ENCODE assay signal across 9 cellular contexts in genomic region chr1:119987112-119987511, GRCh38.
A peak's percentile ranks its signal among the peaks of the same experiment; 100 is the strongest.
DNase-seq lines count a peak whose midpoint lies in the region; ATAC-seq and TF ChIP-seq lines count a peak whose summit lies in the region.
"Had no signal": no experiment of that assay in that cellular context is flagged by ENCODE, and none has a peak within 500 bp of the region (broad histone marks: within the 10 kb centered on the region; RNA-seq: fewer than 3 reads in every experiment).

No MANE protein-coding gene starts in this region.

- TF ChIP-seq POLR2A in thyroid gland (IDR thresholded peaks at IDR 0.05), result no peak

- H3K27ac Mint-ChIP-seq in activated CD4-positive, alpha-beta T cell treated with anti-CD3 and anti-CD28 coated beads, Interleukin-2, amount 10 ng/mL, durations not matched to agents 24 days and 14 days, result peak overlapping the region; percentile 58
- peak overlapping the region; percentile 84 for H3K27ac Mint-ChIP-seq in activated naive CD8-positive, alpha-beta T cell
- no peak overlapping the region for H3K27ac Mint-ChIP-seq in WTC11

- DNase-seq in activated CD4-positive, alpha-beta T cell treated with anti-CD3 and anti-CD28 coated beads, Interleukin-2, amount 10 ng/mL, durations not matched to agents 24 days and 14 days, result no peak
- DNase-seq in activated CD4-positive, alpha-beta T cell treated with anti-CD3 and anti-CD28 coated beads, Interleukin-2, amount 50 U/mL, for 48 hours, result no peak
- no peak for DNase-seq in right cardiac atrium
- DNase-seq in thyroid gland, result no peak
- no peak for DNase-seq in WTC11 (ENCODE audit: low spot score)
- no peak for DNase-seq in SHP77 treated with DMSO at 0.1 percent for 48 hours (lab: John Stamatoyannopoulos, UW)

- H3K4me1 Mint-ChIP-seq in activated CD4-positive, alpha-beta T cell treated with anti-CD3 and anti-CD28 coated beads, Interleukin-2, amount 10 ng/mL, durations not matched to agents 24 days and 14 days, result peaks cover 43% of the 10 kb centered on the region
- peaks cover 40% of the 10 kb centered on the region for H3K4me1 Mint-ChIP-seq in activated naive CD8-positive, alpha-beta T cell (ENCODE audit: low read depth)
- no peaks in the 10 kb centered on the region; the same call in 1 of the 2 replicates for H3K4me1 Mint-ChIP-seq in WTC11

- ATAC-seq in right cardiac atrium (peak; percentile 81 to 86), HG03039 (IDR thresholded peaks at IDR 0.05; ENCODE audit: unreplicated experiment) (no peak), WTC11 (no peak)

- no peak overlapping the region for H3K27ac ChIP-seq in right cardiac atrium (ENCODE audit: low read length)
- H3K27ac ChIP-seq in thyroid gland, result peak overlapping the region in 2 of 3 donors; percentile 1 to 15
- H3K27ac ChIP-seq: C4-2B had no signal

- peaks cover 3% of the 10 kb centered on the region for H3K4me1 ChIP-seq in right cardiac atrium (ENCODE audit: control insufficient read depth, insufficient read depth, low read length)
- H3K4me1 ChIP-seq in thyroid gland, result peaks cover 5 to 23% of the 10 kb centered on the region in 2 donors

- intact Hi-C loops in activated CD4-positive, alpha-beta T cell treated with anti-CD3 and anti-CD28 coated beads, Interleukin-2, amount 10 ng/mL, durations not matched to agents 24 days and 14 days (cut with micrococcal nuclease), result loop anchor here (5.0 kb wide), 1 partner anchor 35 kb away; no protein-coding TSS in a partner anchor
- intact Hi-C loops in right cardiac atrium (cut with DNase I), result no loop called here
- intact Hi-C loops in thyroid gland (cut with DNase I), result no loop called here

- CTCF ChIA-PET in WTC11 (lab: Charles Lee), result interaction anchor here (1.1 kb wide), 1 partner anchor 19 kb away, joined by 3 read pairs; no protein-coding TSS in a partner anchor

- 55% methylated on average over 2 of the region's 2 CpGs for WGBS in right cardiac atrium
- 88 to 94% methylated on average over 2 of the region's 2 CpGs for WGBS in thyroid gland, 2 donors

- TF ChIP-seq CTCF in thyroid gland (IDR thresholded peaks at IDR 0.05) (no peak), WTC11 (IDR thresholded peaks at IDR 0.05) (no peak)

- peak overlapping the region; percentile 24 for H3K4me3 Mint-ChIP-seq in activated CD4-positive, alpha-beta T cell treated with anti-CD3 and anti-CD28 coated beads, Interleukin-2, amount 10 ng/mL, durations not matched to agents 24 days and 14 days
- H3K4me3 Mint-ChIP-seq in activated naive CD8-positive, alpha-beta T cell, result peak overlapping the region; percentile 57
- no peak overlapping the region for H3K4me3 Mint-ChIP-seq in WTC11

- H3K27me3 ChIP-seq in right cardiac atrium (ENCODE audit: control insufficient read depth, insufficient read depth), result no peaks in the 10 kb centered on the region
- no peaks in the 10 kb centered on the region for H3K27me3 ChIP-seq in thyroid gland

- H3K9me3 ChIP-seq in right cardiac atrium (ENCODE audit: control insufficient read depth, low read length) (no peaks in the 10 kb centered on the region), thyroid gland (no peaks in the 10 kb centered on the region)

- H3K36me3 Mint-ChIP-seq in activated CD4-positive, alpha-beta T cell treated with anti-CD3 and anti-CD28 coated beads, Interleukin-2, amount 10 ng/mL, durations not matched to agents 24 days and 14 days (ENCODE audit: low read depth), result peaks cover 46% of the 10 kb centered on the region
- H3K36me3 Mint-ChIP-seq in activated naive CD8-positive, alpha-beta T cell, result peaks cover 23% of the 10 kb centered on the region
- no peaks in the 10 kb centered on the region for H3K36me3 Mint-ChIP-seq in WTC11

- POLR2A ChIA-PET in WTC11 (lab: Charles Lee), result no interaction called here

- no peaks in the 10 kb centered on the region for H3K27me3 Mint-ChIP-seq in activated CD4-positive, alpha-beta T cell treated with anti-CD3 and anti-CD28 coated beads, Interleukin-2, amount 10 ng/mL, durations not matched to agents 24 days and 14 days
- H3K27me3 Mint-ChIP-seq in activated naive CD8-positive, alpha-beta T cell, result no peaks in the 10 kb centered on the region
- no peaks in the 10 kb centered on the region for H3K27me3 Mint-ChIP-seq in WTC11 (ENCODE audit: low read depth)

- H3K9me3 Mint-ChIP-seq in activated CD4-positive, alpha-beta T cell treated with anti-CD3 and anti-CD28 coated beads, Interleukin-2, amount 10 ng/mL, durations not matched to agents 24 days and 14 days, result no peaks in the 10 kb centered on the region
- H3K9me3 Mint-ChIP-seq in activated naive CD8-positive, alpha-beta T cell (ENCODE audit: low read depth), result no peaks in the 10 kb centered on the region
- H3K9me3 Mint-ChIP-seq in WTC11, result no peaks in the 10 kb centered on the region

- H3K4me3 ChIP-seq in right cardiac atrium (ENCODE audit: low read length) (no peak overlapping the region), thyroid gland (replicated peaks in 1 of 3) (no peak overlapping the region)

- H3K36me3 ChIP-seq in thyroid gland, result no peaks in the 10 kb centered on the region

TF ChIP-seq in WTC11, 78 proteins besides CTCF, POLR2A, EP300 and RAD21:
- TF ChIP-seq PREB (CRISPR knock-in tag; IDR thresholded peaks at IDR 0.05; ENCODE audit: borderline replicate concordance), result no peak
- TF ChIP-seq, protein P1, sequence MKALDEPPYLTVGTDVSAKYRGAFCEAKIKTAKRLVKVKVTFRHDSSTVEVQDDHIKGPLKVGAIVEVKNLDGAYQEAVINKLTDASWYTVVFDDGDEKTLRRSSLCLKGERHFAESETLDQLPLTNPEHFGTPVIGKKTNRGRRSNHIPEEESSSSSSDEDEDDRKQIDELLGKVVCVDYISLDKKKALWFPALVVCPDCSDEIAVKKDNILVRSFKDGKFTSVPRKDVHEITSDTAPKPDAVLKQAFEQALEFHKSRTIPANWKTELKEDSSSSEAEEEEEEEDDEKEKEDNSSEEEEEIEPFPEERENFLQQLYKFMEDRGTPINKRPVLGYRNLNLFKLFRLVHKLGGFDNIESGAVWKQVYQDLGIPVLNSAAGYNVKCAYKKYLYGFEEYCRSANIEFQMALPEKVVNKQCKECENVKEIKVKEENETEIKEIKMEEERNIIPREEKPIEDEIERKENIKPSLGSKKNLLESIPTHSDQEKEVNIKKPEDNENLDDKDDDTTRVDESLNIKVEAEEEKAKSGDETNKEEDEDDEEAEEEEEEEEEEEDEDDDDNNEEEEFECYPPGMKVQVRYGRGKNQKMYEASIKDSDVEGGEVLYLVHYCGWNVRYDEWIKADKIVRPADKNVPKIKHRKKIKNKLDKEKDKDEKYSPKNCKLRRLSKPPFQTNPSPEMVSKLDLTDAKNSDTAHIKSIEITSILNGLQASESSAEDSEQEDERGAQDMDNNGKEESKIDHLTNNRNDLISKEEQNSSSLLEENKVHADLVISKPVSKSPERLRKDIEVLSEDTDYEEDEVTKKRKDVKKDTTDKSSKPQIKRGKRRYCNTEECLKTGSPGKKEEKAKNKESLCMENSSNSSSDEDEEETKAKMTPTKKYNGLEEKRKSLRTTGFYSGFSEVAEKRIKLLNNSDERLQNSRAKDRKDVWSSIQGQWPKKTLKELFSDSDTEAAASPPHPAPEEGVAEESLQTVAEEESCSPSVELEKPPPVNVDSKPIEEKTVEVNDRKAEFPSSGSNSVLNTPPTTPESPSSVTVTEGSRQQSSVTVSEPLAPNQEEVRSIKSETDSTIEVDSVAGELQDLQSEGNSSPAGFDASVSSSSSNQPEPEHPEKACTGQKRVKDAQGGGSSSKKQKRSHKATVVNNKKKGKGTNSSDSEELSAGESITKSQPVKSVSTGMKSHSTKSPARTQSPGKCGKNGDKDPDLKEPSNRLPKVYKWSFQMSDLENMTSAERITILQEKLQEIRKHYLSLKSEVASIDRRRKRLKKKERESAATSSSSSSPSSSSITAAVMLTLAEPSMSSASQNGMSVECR (CRISPR knock-in tag; IDR thresholded peaks at IDR 0.05; ENCODE audit: borderline replicate concordance), result no peak
- TF ChIP-seq ERG (CRISPR knock-in tag; IDR thresholded peaks at IDR 0.05), result no peak
- TF ChIP-seq ATF3 (CRISPR knock-in tag; conservative IDR thresholded peaks at IDR 0.05), result no peak
- TF ChIP-seq MLX (CRISPR knock-in tag; IDR thresholded peaks at IDR 0.05), result no peak

Comparison
In these comparisons a context has a peak if more than half of its experiments do, and no peak if none do; other contexts are left out.
1. ATAC-seq: peak in right cardiac atrium (2 of 2); none in HG03039 (single experiment) and WTC11 (single experiment).